In genomic region chr2:2644040-2644439, GRCh38 we compare ENCODE assay signal across 29 cellular contexts.
DNase-seq lines count a peak whose midpoint lies in the region; ATAC-seq and TF ChIP-seq lines count a peak whose summit lies in the region.
"Had no signal": no experiment of that assay in that cellular context is flagged by ENCODE, and none has a peak within 500 bp of the region (broad histone marks: within the 10 kb centered on the region; RNA-seq: fewer than 3 reads in every experiment).

No MANE protein-coding gene starts in this region.

- CTCF ChIA-PET in activated CD4-positive, alpha-beta T cell treated with anti-CD3 and anti-CD28 coated beads for 36 hours (lab: Charles Lee) = interaction anchor here (0.6 kb wide), 1 partner anchor 166 kb away, joined by 3 read pairs; no protein-coding TSS in a partner anchor
- CTCF ChIA-PET in CD8-positive, alpha-beta T cell (lab: Charles Lee) = no interaction called here
- CTCF ChIA-PET in naive thymus-derived CD4-positive, alpha-beta T cell (lab: Charles Lee) = no interaction called here

- POLR2A ChIA-PET in activated CD4-positive, alpha-beta T cell treated with anti-CD3 and anti-CD28 coated beads for 36 hours (lab: Charles Lee) = no interaction called here
- POLR2A ChIA-PET in CD8-positive, alpha-beta T cell (lab: Charles Lee) = no interaction called here
- POLR2A ChIA-PET in naive thymus-derived CD4-positive, alpha-beta T cell (lab: Charles Lee) = no interaction called here

- intact Hi-C loops in activated CD4-positive, alpha-beta T cell treated with anti-CD3 and anti-CD28 coated beads for 36 hours (cut with DNase I, micrococcal nuclease) = no loop called here
- intact Hi-C loops in CD8-positive, alpha-beta T cell (cut with DNase I, micrococcal nuclease) = loop anchor here in 1 of 2 experiments (2.0 kb wide), 1 partner anchor 29 kb away; no protein-coding TSS in a partner anchor
- intact Hi-C loops in naive thymus-derived CD4-positive, alpha-beta T cell (cut with micrococcal nuclease) = no loop called here

- no peaks in the 10 kb centered on the region for H3K36me3 Mint-ChIP-seq in activated CD4-positive, alpha-beta T cell treated with anti-CD3 and anti-CD28 coated beads for 36 hours (ENCODE audit: low read depth)
- H3K36me3 Mint-ChIP-seq in CD8-positive, alpha-beta T cell = no peaks in the 10 kb centered on the region
- no peaks in the 10 kb centered on the region for H3K36me3 Mint-ChIP-seq in activated naive CD8-positive, alpha-beta T cell treated with anti-CD3 and anti-CD28 coated beads for 36 hours
- H3K36me3 Mint-ChIP-seq in naive thymus-derived CD4-positive, alpha-beta T cell = peaks cover 0 to 1% (median 0%) of the 10 kb centered on the region in 5 donors
- H3K36me3 Mint-ChIP-seq: immature natural killer cell had no signal

- no peak for DNase-seq in activated CD4-positive, alpha-beta T cell treated with anti-CD3 and anti-CD28 coated beads for 36 hours
- DNase-seq in activated CD4-positive, alpha-beta T cell treated with anti-CD3 and anti-CD28 coated beads for 1 hour = no peak
- no peak for DNase-seq in CD8-positive, alpha-beta T cell
- DNase-seq in activated naive CD8-positive, alpha-beta T cell treated with anti-CD3 and anti-CD28 coated beads for 36 hours = no peak
- no peak for DNase-seq in naive thymus-derived CD4-positive, alpha-beta T cell
- no peak for DNase-seq in substantia nigra (lab: John Stamatoyannopoulos, UW)
- DNase-seq: activated CD4-positive, CD25-positive, alpha-beta regulatory T cell treated with anti-CD3 and anti-CD28 coated beads, Interleukin-2, amount 50 U/mL, for 72 hours; activated effector memory CD4-positive, alpha-beta T cell treated with anti-CD3 and anti-CD28 coated beads, Interleukin-2, amount 50 U/mL, for 16 hours; activated T-cell treated with anti-CD3 and anti-CD28 coated beads, Interleukin-2, amount 50 U/mL, for 1 hour; anterior cingulate cortex; HFFc6; immature natural killer cell; KBM-7; left cardiac atrium; mucosa of descending colon; NCI-H1092; NCI-H1694; NCI-H446 treated with DMSO at 0.1 percent for 48 hours; NCI-H774; stimulated activated naive CD4-positive, alpha-beta T cell treated with Interleukin-2 at 50 U/mL for 16 hours; T-helper 17 cell had no signal

- peaks cover 1% of the 10 kb centered on the region for H3K27me3 Mint-ChIP-seq in activated CD4-positive, alpha-beta T cell treated with anti-CD3 and anti-CD28 coated beads for 36 hours
- H3K27me3 Mint-ChIP-seq in CD8-positive, alpha-beta T cell (ENCODE audit: low read depth) = no peaks in the 10 kb centered on the region
- H3K27me3 Mint-ChIP-seq in activated naive CD8-positive, alpha-beta T cell treated with anti-CD3 and anti-CD28 coated beads for 36 hours = no peaks in the 10 kb centered on the region
- peaks cover 0 to 5% (median 0%) of the 10 kb centered on the region in 5 donors for H3K27me3 Mint-ChIP-seq in naive thymus-derived CD4-positive, alpha-beta T cell

- H3K9me3 ChIP-seq in CD8-positive, alpha-beta T cell (ENCODE audit: low read length) = no peaks in the 10 kb centered on the region
- no peaks in the 10 kb centered on the region for H3K9me3 ChIP-seq in naive thymus-derived CD4-positive, alpha-beta T cell (ENCODE audit: control insufficient read depth in 2 of 3, low read length in 3 of 3)
- H3K9me3 ChIP-seq: thoracic aorta had no signal

- no peak for ATAC-seq in activated CD4-positive, alpha-beta T cell treated with anti-CD3 and anti-CD28 coated beads for 36 hours
- no peak for ATAC-seq in CD8-positive, alpha-beta T cell
- ATAC-seq in naive thymus-derived CD4-positive, alpha-beta T cell = no peak
- ATAC-seq in HG02763 (IDR thresholded peaks at IDR 0.05; ENCODE audit: unreplicated experiment) (no peak), HG02623 (IDR thresholded peaks at IDR 0.05; ENCODE audit: unreplicated experiment) (no peak)
- ATAC-seq: GM23338, left cardiac atrium, mucosa of descending colon, T-helper 17 cell had no signal

- H3K27ac Mint-ChIP-seq in activated CD4-positive, alpha-beta T cell treated with anti-CD3 and anti-CD28 coated beads for 36 hours = peak overlapping the region; percentile 59
- peak overlapping the region; percentile 78 for H3K27ac Mint-ChIP-seq in CD8-positive, alpha-beta T cell
- H3K27ac Mint-ChIP-seq in activated naive CD8-positive, alpha-beta T cell treated with anti-CD3 and anti-CD28 coated beads for 36 hours = peak overlapping the region; percentile 26
- H3K27ac Mint-ChIP-seq in naive thymus-derived CD4-positive, alpha-beta T cell = peak overlapping the region in 8 of 9 donors; percentile 77 to 97 (median 92)
- H3K27ac Mint-ChIP-seq: GM23338, HFFc6, immature natural killer cell, T-helper 17 cell had no signal

- H3K9me3 Mint-ChIP-seq in activated CD4-positive, alpha-beta T cell treated with anti-CD3 and anti-CD28 coated beads for 36 hours (ENCODE audit: low read depth) = no peaks in the 10 kb centered on the region
- H3K9me3 Mint-ChIP-seq in CD8-positive, alpha-beta T cell = no peaks in the 10 kb centered on the region
- no peaks in the 10 kb centered on the region for H3K9me3 Mint-ChIP-seq in activated naive CD8-positive, alpha-beta T cell treated with anti-CD3 and anti-CD28 coated beads for 36 hours
- H3K9me3 Mint-ChIP-seq in naive thymus-derived CD4-positive, alpha-beta T cell = peaks cover 0 to 7% (median 0%) of the 10 kb centered on the region in 11 donors
- H3K9me3 Mint-ChIP-seq: immature natural killer cell had no signal

- H3K4me1 ChIP-seq in CD8-positive, alpha-beta T cell (ENCODE audit: insufficient read depth, low read length) = peaks cover 32% of the 10 kb centered on the region
- H3K4me1 ChIP-seq in naive thymus-derived CD4-positive, alpha-beta T cell (ENCODE audit: control insufficient read depth in 2 of 2, insufficient read depth in 2 of 2, low read length in 2 of 2) = peaks cover 0 to 16% of the 10 kb centered on the region in 2 donors

- peaks cover 40% of the 10 kb centered on the region for H3K4me1 Mint-ChIP-seq in activated CD4-positive, alpha-beta T cell treated with anti-CD3 and anti-CD28 coated beads for 36 hours
- peaks cover 33% of the 10 kb centered on the region for H3K4me1 Mint-ChIP-seq in CD8-positive, alpha-beta T cell (ENCODE audit: low read depth)
- H3K4me1 Mint-ChIP-seq in activated naive CD8-positive, alpha-beta T cell treated with anti-CD3 and anti-CD28 coated beads for 36 hours = peaks cover 31% of the 10 kb centered on the region
- peaks cover 20 to 78% (median 53%) of the 10 kb centered on the region in 7 donors for H3K4me1 Mint-ChIP-seq in naive thymus-derived CD4-positive, alpha-beta T cell

- TF ChIP-seq CTCF in CD8-positive, alpha-beta T cell (IDR thresholded peaks at IDR 0.05) = no peak

- H3K27ac ChIP-seq in CD8-positive, alpha-beta T cell (ENCODE audit: low read depth, low read length) = no peak overlapping the region
- no peak overlapping the region for H3K27ac ChIP-seq in naive thymus-derived CD4-positive, alpha-beta T cell (ENCODE audit: low read depth, low read length)
- H3K27ac ChIP-seq in substantia nigra (ENCODE audit: low read depth, low read length, poor library complexity, severe bottlenecking) = no peak overlapping the region
- H3K27ac ChIP-seq: cardiac muscle cell, parathyroid adenoma, thoracic aorta had no signal

- H3K4me3 ChIP-seq in CD8-positive, alpha-beta T cell (ENCODE audit: low read depth, low read length) = no peak overlapping the region
- no peak overlapping the region for H3K4me3 ChIP-seq in naive thymus-derived CD4-positive, alpha-beta T cell (ENCODE audit: low read length)
- H3K4me3 ChIP-seq: cardiac muscle cell, GM23338, lung, mucosa of descending colon, smooth muscle cell, thoracic aorta had no signal

- H3K27me3 ChIP-seq in CD8-positive, alpha-beta T cell (ENCODE audit: insufficient read depth, low read length) = no peaks in the 10 kb centered on the region
- no peaks in the 10 kb centered on the region for H3K27me3 ChIP-seq in naive thymus-derived CD4-positive, alpha-beta T cell (ENCODE audit: control insufficient read depth in 2 of 2, insufficient read depth in 2 of 2, low read length in 2 of 2)
- H3K27me3 ChIP-seq: cardiac muscle cell had no signal

- H3K4me3 Mint-ChIP-seq in activated CD4-positive, alpha-beta T cell treated with anti-CD3 and anti-CD28 coated beads for 36 hours = no peak overlapping the region
- H3K4me3 Mint-ChIP-seq in CD8-positive, alpha-beta T cell = no peak overlapping the region
- H3K4me3 Mint-ChIP-seq in activated naive CD8-positive, alpha-beta T cell treated with anti-CD3 and anti-CD28 coated beads for 36 hours = no peak overlapping the region
- peak overlapping the region in 5 of 10 donors; percentile 44 to 74 (median 71) for H3K4me3 Mint-ChIP-seq in naive thymus-derived CD4-positive, alpha-beta T cell
- H3K4me3 Mint-ChIP-seq: GM23338, HFFc6, immature natural killer cell, T-helper 17 cell had no signal

- H3K36me3 ChIP-seq in CD8-positive, alpha-beta T cell (ENCODE audit: insufficient read depth, low read length) = no peaks in the 10 kb centered on the region
- no peaks in the 10 kb centered on the region for H3K36me3 ChIP-seq in naive thymus-derived CD4-positive, alpha-beta T cell (ENCODE audit: control insufficient read depth in 2 of 3, insufficient read depth in 3 of 3, low read length in 3 of 3)
- H3K36me3 ChIP-seq: cardiac muscle cell, thoracic aorta had no signal

Comparison
In these comparisons a context has a peak if more than half of its experiments do, and no peak if none do; other contexts are left out.
1. H3K27ac Mint-ChIP-seq: peak in every context shown above with its lines; median percentile 92 in naive thymus-derived CD4-positive, alpha-beta T cell; 78 in CD8-positive, alpha-beta T cell; 59 in activated CD4-positive, alpha-beta T cell treated with anti-CD3 and anti-CD28 coated beads for 36 hours; 26 in activated naive CD8-positive, alpha-beta T cell treated with anti-CD3 and anti-CD28 coated beads for 36 hours.